In genomic region chr20:61487346-61488022, GRCh38 we compare ENCODE assay signal across 16 cellular contexts.
"Had no signal": no experiment of that assay in that cellular context is flagged by ENCODE, and none has a peak within 500 bp of the region (broad histone marks: within the 10 kb centered on the region; RNA-seq: fewer than 3 reads in every experiment).

No MANE protein-coding gene starts in this region.

- H3K4me3 ChIP-seq: coronary artery, left ventricle myocardium inferior, right lobe of liver, testis had no signal

- H3K36me3 ChIP-seq: left ventricle myocardium inferior, right lobe of liver had no signal

- H3K9me3 ChIP-seq: left ventricle myocardium inferior, right lobe of liver, testis had no signal

- DNase-seq: activated CD8-positive, alpha-beta memory T cell treated with anti-CD3 and anti-CD28 coated beads, Interleukin-2, amount 50 U/mL, for 4 hours; activated CD8-positive, alpha-beta T cell treated with anti-CD3 and anti-CD28 coated beads, Interleukin-2, amount 10 ng/mL, durations not matched to agents 7 days and 5 days; activated gamma-delta T cell; activated T-cell treated with anti-CD3 and anti-CD28 coated beads, Interleukin-2, amount 50 U/mL, for 48 hours; hippocampal formation; left ventricle myocardium inferior; mesendoderm; nephron progenitor cell; right lobe of liver; stimulated activated CD4-positive, alpha-beta T cell treated with anti-CD3 and anti-CD28 coated beads, Interleukin-1b, Interleukin-23, amount 100 ng/mL, for 48 hours; stimulated activated naive CD8-positive, alpha-beta T cell treated with anti-CD3 and anti-CD28 coated beads, Interleukin-15, amount 100 ng/mL, for 72 hours; testis had no signal

- H3K27me3 ChIP-seq: right lobe of liver, testis had no signal

- H3K4me1 ChIP-seq: left ventricle myocardium inferior, right lobe of liver, testis had no signal

- H3K27ac ChIP-seq: coronary artery, left ventricle myocardium inferior, right lobe of liver, testis, VCaP had no signal

- ATAC-seq: activated CD8-positive, alpha-beta T cell treated with anti-CD3 and anti-CD28 coated beads, Interleukin-2, amount 10 ng/mL, durations not matched to agents 7 days and 5 days; activated naive CD4-positive, alpha-beta T cell treated with anti-CD3 and anti-CD28 coated beads, Interleukin-2, amount 50 U/mL, for 72 hours; right lobe of liver; SK-N-SH treated with all-trans-retinoic acid at 6 μM for 48 hours; stimulated activated naive CD8-positive, alpha-beta T cell treated with anti-CD3 and anti-CD28 coated beads, Interleukin-15, amount 100 ng/mL, for 72 hours had no signal
